In the genomic region with DNA sequence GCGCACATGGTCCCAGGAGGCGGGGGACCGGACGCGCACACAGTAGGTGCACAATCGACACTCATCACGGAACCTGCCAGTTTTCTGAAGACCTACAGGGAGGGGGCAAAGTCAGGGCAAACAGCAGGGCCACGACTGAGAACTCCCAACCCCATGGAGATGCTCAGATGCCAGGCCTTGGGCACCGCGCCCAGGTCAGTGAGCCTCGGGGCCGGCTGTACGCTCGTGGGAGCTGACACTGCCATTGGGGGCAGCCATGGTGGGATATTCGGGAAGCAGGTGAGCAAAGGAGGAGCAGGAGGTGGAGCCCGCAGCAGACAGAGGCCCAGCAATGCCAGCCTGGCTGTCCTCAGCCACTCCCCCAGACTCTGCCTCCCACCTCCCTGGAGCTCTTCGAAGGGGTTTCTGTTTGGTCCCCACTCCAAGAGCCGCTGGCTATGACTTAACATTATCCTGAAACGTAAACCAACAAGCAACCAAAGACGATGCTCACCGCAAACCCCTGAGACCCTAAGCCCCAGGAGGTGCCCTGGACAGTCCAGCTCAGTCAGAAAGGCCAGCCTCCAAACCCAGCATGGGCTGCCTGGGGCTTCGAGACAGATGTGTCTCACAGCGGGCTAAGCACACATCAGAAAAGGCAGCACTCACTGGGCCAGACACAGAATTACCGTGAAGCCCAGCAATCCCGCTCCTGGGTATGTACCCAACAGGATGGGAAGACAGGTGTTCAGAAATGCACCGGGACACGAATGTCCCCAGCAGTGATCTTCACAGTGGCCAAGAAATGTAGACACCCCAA, we compare ENCODE assay signal across 2 cellular contexts.
TF ChIP-seq lines count a peak whose summit lies in the region.

No MANE protein-coding gene starts in this region.

TF ChIP-seq in GM23338, 12 proteins besides CTCF, POLR2A, EP300 and RAD21 (continues in another document):
- TF ChIP-seq JUNB (IDR thresholded peaks at IDR 0.05; ENCODE audit: unreplicated experiment) (no peak), ZNF114 (CRISPR knock-in tag; IDR thresholded peaks at IDR 0.05) (no peak), EZH2 (IDR thresholded peaks at IDR 0.05; ENCODE audit: low read depth, unreplicated experiment) (no peak), ZNF331 (CRISPR knock-in tag; IDR thresholded peaks at IDR 0.05; ENCODE audit: low read depth) (no peak)
- TF ChIP-seq, protein P1, sequence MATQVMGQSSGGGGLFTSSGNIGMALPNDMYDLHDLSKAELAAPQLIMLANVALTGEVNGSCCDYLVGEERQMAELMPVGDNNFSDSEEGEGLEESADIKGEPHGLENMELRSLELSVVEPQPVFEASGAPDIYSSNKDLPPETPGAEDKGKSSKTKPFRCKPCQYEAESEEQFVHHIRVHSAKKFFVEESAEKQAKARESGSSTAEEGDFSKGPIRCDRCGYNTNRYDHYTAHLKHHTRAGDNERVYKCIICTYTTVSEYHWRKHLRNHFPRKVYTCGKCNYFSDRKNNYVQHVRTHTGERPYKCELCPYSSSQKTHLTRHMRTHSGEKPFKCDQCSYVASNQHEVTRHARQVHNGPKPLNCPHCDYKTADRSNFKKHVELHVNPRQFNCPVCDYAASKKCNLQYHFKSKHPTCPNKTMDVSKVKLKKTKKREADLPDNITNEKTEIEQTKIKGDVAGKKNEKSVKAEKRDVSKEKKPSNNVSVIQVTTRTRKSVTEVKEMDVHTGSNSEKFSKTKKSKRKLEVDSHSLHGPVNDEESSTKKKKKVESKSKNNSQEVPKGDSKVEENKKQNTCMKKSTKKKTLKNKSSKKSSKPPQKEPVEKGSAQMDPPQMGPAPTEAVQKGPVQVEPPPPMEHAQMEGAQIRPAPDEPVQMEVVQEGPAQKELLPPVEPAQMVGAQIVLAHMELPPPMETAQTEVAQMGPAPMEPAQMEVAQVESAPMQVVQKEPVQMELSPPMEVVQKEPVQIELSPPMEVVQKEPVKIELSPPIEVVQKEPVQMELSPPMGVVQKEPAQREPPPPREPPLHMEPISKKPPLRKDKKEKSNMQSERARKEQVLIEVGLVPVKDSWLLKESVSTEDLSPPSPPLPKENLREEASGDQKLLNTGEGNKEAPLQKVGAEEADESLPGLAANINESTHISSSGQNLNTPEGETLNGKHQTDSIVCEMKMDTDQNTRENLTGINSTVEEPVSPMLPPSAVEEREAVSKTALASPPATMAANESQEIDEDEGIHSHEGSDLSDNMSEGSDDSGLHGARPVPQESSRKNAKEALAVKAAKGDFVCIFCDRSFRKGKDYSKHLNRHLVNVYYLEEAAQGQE (IDR thresholded peaks at IDR 0.05; ENCODE audit: unreplicated experiment): no peak
- TF ChIP-seq, protein P2, sequence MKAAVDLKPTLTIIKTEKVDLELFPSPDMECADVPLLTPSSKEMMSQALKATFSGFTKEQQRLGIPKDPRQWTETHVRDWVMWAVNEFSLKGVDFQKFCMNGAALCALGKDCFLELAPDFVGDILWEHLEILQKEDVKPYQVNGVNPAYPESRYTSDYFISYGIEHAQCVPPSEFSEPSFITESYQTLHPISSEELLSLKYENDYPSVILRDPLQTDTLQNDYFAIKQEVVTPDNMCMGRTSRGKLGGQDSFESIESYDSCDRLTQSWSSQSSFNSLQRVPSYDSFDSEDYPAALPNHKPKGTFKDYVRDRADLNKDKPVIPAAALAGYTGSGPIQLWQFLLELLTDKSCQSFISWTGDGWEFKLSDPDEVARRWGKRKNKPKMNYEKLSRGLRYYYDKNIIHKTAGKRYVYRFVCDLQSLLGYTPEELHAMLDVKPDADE (IDR thresholded peaks at IDR 0.05): no peak
- TF ChIP-seq, protein P3, sequence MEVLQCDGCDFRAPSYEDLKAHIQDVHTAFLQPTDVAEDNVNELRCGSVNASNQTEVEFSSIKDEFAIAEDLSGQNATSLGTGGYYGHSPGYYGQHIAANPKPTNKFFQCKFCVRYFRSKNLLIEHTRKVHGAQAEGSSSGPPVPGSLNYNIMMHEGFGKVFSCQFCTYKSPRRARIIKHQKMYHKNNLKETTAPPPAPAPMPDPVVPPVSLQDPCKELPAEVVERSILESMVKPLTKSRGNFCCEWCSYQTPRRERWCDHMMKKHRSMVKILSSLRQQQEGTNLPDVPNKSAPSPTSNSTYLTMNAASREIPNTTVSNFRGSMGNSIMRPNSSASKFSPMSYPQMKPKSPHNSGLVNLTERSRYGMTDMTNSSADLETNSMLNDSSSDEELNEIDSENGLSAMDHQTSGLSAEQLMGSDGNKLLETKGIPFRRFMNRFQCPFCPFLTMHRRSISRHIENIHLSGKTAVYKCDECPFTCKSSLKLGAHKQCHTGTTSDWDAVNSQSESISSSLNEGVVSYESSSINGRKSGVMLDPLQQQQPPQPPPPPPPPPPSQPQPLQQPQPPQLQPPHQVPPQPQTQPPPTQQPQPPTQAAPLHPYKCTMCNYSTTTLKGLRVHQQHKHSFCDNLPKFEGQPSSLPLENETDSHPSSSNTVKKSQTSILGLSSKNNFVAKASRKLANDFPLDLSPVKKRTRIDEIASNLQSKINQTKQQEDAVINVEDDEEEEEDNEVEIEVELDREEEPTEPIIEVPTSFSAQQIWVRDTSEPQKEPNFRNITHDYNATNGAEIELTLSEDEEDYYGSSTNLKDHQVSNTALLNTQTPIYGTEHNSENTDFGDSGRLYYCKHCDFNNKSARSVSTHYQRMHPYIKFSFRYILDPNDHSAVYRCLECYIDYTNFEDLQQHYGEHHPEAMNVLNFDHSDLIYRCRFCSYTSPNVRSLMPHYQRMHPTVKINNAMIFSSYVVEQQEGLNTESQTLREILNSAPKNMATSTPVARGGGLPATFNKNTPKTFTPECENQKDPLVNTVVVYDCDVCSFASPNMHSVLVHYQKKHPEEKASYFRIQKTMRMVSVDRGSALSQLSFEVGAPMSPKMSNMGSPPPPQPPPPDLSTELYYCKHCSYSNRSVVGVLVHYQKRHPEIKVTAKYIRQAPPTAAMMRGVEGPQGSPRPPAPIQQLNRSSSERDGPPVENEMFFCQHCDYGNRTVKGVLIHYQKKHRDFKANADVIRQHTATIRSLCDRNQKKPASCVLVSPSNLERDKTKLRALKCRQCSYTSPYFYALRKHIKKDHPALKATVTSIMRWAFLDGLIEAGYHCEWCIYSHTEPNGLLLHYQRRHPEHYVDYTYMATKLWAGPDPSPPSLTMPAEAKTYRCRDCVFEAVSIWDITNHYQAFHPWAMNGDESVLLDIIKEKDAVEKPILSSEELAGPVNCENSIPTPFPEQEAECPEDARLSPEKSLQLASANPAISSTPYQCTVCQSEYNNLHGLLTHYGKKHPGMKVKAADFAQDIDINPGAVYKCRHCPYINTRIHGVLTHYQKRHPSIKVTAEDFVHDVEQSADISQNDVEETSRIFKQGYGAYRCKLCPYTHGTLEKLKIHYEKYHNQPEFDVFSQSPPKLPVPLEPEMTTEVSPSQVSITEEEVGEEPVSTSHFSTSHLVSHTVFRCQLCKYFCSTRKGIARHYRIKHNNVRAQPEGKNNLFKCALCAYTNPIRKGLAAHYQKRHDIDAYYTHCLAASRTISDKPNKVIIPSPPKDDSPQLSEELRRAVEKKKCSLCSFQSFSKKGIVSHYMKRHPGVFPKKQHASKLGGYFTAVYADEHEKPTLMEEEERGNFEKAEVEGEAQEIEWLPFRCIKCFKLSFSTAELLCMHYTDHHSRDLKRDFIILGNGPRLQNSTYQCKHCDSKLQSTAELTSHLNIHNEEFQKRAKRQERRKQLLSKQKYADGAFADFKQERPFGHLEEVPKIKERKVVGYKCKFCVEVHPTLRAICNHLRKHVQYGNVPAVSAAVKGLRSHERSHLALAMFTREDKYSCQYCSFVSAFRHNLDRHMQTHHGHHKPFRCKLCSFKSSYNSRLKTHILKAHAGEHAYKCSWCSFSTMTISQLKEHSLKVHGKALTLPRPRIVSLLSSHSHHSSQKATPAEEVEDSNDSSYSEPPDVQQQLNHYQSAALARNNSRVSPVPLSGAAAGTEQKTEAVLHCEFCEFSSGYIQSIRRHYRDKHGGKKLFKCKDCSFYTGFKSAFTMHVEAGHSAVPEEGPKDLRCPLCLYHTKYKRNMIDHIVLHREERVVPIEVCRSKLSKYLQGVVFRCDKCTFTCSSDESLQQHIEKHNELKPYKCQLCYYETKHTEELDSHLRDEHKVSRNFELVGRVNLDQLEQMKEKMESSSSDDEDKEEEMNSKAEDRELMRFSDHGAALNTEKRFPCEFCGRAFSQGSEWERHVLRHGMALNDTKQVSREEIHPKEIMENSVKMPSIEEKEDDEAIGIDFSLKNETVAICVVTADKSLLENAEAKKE (CRISPR knock-in tag; IDR thresholded peaks at IDR 0.05): no peak

TF ChIP-seq in K562, 482 proteins besides CTCF, POLR2A, EP300 and RAD21:
- TF ChIP-seq, protein P4, sequence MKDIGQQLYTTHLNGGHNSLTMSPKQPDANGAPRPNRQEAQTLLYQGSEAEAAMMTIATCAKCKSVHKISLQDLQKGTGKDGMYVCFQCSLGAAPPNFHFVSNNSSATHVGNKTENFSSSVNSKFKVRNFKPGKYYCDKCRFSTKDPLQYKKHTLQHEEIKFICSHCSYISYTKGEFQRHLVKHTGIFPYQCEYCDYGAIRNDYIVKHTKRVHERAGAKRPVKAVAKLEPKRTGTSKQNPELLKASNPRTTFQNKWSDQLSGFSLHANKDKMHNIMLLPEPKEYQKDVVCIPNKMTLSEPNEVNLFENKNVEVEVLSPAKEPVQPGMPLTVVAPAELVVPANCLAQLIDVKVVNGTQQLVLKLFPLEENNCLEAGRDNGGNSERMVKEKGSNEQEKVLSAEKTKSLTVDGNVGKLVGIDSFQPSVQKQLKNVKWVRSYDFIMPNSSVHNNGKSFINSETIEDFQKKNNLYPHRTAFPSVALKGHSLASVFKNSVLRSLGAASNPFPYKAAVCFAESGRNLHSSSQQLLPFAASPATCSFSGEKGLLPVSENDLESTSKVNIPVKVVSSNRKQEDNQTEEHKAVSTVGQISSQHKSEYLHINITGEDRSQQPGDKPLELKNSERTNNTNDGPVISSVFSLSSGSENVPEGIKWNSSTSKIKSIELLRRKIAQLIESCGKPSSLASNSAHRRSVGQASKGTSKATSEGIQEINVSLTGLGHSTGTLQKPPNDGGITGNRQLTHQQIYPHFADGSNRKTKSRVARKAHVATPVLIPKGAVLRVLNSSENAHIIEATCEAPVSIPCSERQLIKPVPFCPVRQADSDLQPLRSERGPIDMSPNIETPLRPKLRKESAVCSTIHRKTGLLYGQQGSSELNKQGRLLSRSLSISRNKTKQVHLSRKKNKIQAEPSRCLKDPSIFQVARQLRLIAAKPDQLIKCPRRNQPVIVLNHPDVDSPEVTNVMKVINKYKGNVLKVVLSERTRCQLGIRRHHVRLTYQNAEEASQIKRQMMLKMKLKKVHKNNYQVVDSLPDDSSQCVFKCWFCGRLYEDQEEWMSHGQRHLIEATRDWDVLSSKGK (CRISPR knock-in tag; IDR thresholded peaks at IDR 0.05): no peak
- TF ChIP-seq, protein P5, sequence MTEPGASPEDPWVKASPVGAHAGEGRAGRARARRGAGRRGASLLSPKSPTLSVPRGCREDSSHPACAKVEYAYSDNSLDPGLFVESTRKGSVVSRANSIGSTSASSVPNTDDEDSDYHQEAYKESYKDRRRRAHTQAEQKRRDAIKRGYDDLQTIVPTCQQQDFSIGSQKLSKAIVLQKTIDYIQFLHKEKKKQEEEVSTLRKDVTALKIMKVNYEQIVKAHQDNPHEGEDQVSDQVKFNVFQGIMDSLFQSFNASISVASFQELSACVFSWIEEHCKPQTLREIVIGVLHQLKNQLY (CRISPR knock-in tag; conservative IDR thresholded peaks at IDR 0.05): no peak
- TF ChIP-seq ZNF175 (CRISPR knock-in tag; IDR thresholded peaks at IDR 0.05; ENCODE audit: low read depth): no peak
- TF ChIP-seq PYGO2 (tag; IDR thresholded peaks at IDR 0.05): no peak
- TF ChIP-seq HNRNPH1 (optimal IDR thresholded peaks at IDR 0.05; ENCODE audit: low read depth, low read length): no peak
- no peak for TF ChIP-seq ZBTB8A (IDR thresholded peaks at IDR 0.05; ENCODE audit: partially characterized antibody)
- peak; percentile 77; the same call in 1 of the 2 replicates for TF ChIP-seq ZKSCAN1 (IDR thresholded peaks at IDR 0.05; ENCODE audit: low read depth, low read length)
TF ChIP-seq in K562: peak in this region for 1.
